In the genomic region with DNA sequence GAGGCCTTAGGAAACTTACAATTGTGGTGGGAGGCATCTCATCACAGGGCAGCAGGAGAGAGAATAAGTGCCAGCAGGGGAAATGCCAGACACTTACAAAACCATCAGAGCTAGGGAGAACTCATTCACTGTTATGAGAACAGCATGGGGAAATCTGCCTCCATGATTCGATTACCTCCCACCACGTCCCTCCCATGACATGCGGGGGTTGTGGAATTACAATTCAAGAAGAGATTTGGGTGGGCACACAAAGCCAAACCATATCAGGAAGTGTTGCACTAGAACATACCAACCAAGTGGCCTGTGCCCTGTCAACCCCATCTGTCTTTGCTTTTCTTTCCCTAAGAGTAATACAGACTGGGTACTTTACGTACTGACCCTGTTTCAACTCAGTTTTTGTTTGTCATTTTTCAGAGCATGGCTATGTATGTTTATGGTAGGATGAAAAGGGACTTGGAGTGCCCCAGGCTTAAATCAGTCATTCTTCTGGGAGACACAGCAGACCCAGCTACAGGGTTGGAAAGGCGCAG, we compare ENCODE assay signal across 17 cellular contexts. TPM values are rescaled to one million over a fixed set of nuclear protein-coding genes. Genes with fewer than 3 reads are reported as not detected.
DNase-seq lines count a peak whose midpoint lies in the region; ATAC-seq and TF ChIP-seq lines count a peak whose summit lies in the region.
"Had no signal": no experiment of that assay in that cellular context is flagged by ENCODE, and none has a peak within 500 bp of the region (broad histone marks: within the 10 kb centered on the region; RNA-seq: fewer than 3 reads in every experiment).

No MANE protein-coding gene starts in this region.

- CTCF ChIA-PET in activated CD8-positive, alpha-beta T cell treated with anti-CD3 and anti-CD28 coated beads, Interleukin-2, amount 10 ng/mL, durations not matched to agents 7 days and 5 days (lab: Charles Lee): no interaction called here
- CTCF ChIA-PET in activated CD8-positive, alpha-beta T cell treated with anti-CD3 and anti-CD28 coated beads for 36 hours (lab: Charles Lee): no interaction called here
- CTCF ChIA-PET in naive thymus-derived CD4-positive, alpha-beta T cell (lab: Charles Lee): no interaction called here

- TF ChIP-seq POLR2A in sigmoid colon (IDR thresholded peaks at IDR 0.05): no peak

- POLR2A ChIA-PET in activated CD8-positive, alpha-beta T cell treated with anti-CD3 and anti-CD28 coated beads, Interleukin-2, amount 10 ng/mL, durations not matched to agents 7 days and 5 days (lab: Charles Lee): no interaction called here
- POLR2A ChIA-PET in activated CD8-positive, alpha-beta T cell treated with anti-CD3 and anti-CD28 coated beads for 36 hours (lab: Charles Lee): no interaction called here
- POLR2A ChIA-PET in naive thymus-derived CD4-positive, alpha-beta T cell (lab: Charles Lee): no interaction called here

- peaks cover 22% of the 10 kb centered on the region for H3K36me3 Mint-ChIP-seq in activated CD8-positive, alpha-beta T cell treated with anti-CD3 and anti-CD28 coated beads, Interleukin-2, amount 10 ng/mL, durations not matched to agents 7 days and 5 days (ENCODE audit: low read depth)
- no peaks in the 10 kb centered on the region for H3K36me3 Mint-ChIP-seq in activated CD8-positive, alpha-beta T cell treated with anti-CD3 and anti-CD28 coated beads for 36 hours (ENCODE audit: low read depth)
- H3K36me3 Mint-ChIP-seq in naive thymus-derived CD4-positive, alpha-beta T cell: peaks cover 3 to 29% (median 11%) of the 10 kb centered on the region in 5 donors

- peaks cover 59% of the 10 kb centered on the region for H3K4me1 Mint-ChIP-seq in activated CD8-positive, alpha-beta T cell treated with anti-CD3 and anti-CD28 coated beads, Interleukin-2, amount 10 ng/mL, durations not matched to agents 7 days and 5 days (ENCODE audit: low read depth)
- peaks cover 13% of the 10 kb centered on the region for H3K4me1 Mint-ChIP-seq in activated CD8-positive, alpha-beta T cell treated with anti-CD3 and anti-CD28 coated beads for 36 hours (ENCODE audit: low read depth)
- H3K4me1 Mint-ChIP-seq in naive thymus-derived CD4-positive, alpha-beta T cell: peaks cover 13 to 62% (median 27%) of the 10 kb centered on the region in 7 donors

- no peak for DNase-seq in activated CD8-positive, alpha-beta T cell treated with anti-CD3 and anti-CD28 coated beads, Interleukin-2, amount 10 ng/mL, durations not matched to agents 7 days and 5 days
- DNase-seq in activated CD8-positive, alpha-beta T cell treated with anti-CD3 and anti-CD28 coated beads for 36 hours: no peak
- DNase-seq in lower lobe of right lung (no peak), sigmoid colon (no peak), upper lobe of right lung (no peak)
- DNase-seq in naive thymus-derived CD4-positive, alpha-beta T cell: no peak
- DNase-seq: 8988T, C1 segment of cervical spinal cord, HFFc6, NCI-H1105 treated with DMSO at 0.1 percent for 48 hours, NCI-H187, NCI-H2171, NCI-H446, NCI-H69, SHP77 had no signal

- H3K4me3 Mint-ChIP-seq in activated CD8-positive, alpha-beta T cell treated with anti-CD3 and anti-CD28 coated beads, Interleukin-2, amount 10 ng/mL, durations not matched to agents 7 days and 5 days: no peak overlapping the region
- no peak overlapping the region for H3K4me3 Mint-ChIP-seq in activated CD8-positive, alpha-beta T cell treated with anti-CD3 and anti-CD28 coated beads for 36 hours
- H3K4me3 Mint-ChIP-seq in naive thymus-derived CD4-positive, alpha-beta T cell: no peak overlapping the region
- H3K4me3 Mint-ChIP-seq: HFFc6 had no signal

- no peak overlapping the region for H3K27ac ChIP-seq in lower lobe of right lung
- H3K27ac ChIP-seq in sigmoid colon: peak overlapping the region in 3 of 4 donors; percentile 76 to 88 (median 87)
- H3K27ac ChIP-seq in upper lobe of right lung: no peak overlapping the region
- H3K27ac ChIP-seq in naive thymus-derived CD4-positive, alpha-beta T cell (ENCODE audit: low read depth, low read length): no peak overlapping the region

- peak overlapping the region; percentile 32 for H3K27ac Mint-ChIP-seq in activated CD8-positive, alpha-beta T cell treated with anti-CD3 and anti-CD28 coated beads, Interleukin-2, amount 10 ng/mL, durations not matched to agents 7 days and 5 days
- H3K27ac Mint-ChIP-seq in activated CD8-positive, alpha-beta T cell treated with anti-CD3 and anti-CD28 coated beads for 36 hours: no peak overlapping the region
- peak overlapping the region in 1 of 9 donors; percentile 5 for H3K27ac Mint-ChIP-seq in naive thymus-derived CD4-positive, alpha-beta T cell
- H3K27ac Mint-ChIP-seq: HFFc6 had no signal

- no peak for TF ChIP-seq CTCF in activated CD8-positive, alpha-beta T cell treated with anti-CD3 and anti-CD28 coated beads for 36 hours (IDR thresholded peaks at IDR 0.05)
- TF ChIP-seq CTCF in lower lobe of right lung (IDR thresholded peaks at IDR 0.05): no peak
- no peak for TF ChIP-seq CTCF in sigmoid colon (IDR thresholded peaks at IDR 0.05)
- TF ChIP-seq CTCF in upper lobe of right lung (IDR thresholded peaks at IDR 0.05): no peak

- H3K36me3 ChIP-seq in lower lobe of right lung (no peaks in the 10 kb centered on the region), sigmoid colon (peaks cover 4 to 80% (median 25%) of the 10 kb centered on the region in 4 donors), upper lobe of right lung (no peaks in the 10 kb centered on the region)
- no peaks in the 10 kb centered on the region for H3K36me3 ChIP-seq in naive thymus-derived CD4-positive, alpha-beta T cell (ENCODE audit: control insufficient read depth in 2 of 3, insufficient read depth in 3 of 3, low read length in 3 of 3)

- H3K9me3 ChIP-seq in lower lobe of right lung (no peaks in the 10 kb centered on the region), sigmoid colon (peaks cover 0 to 9% (median 0%) of the 10 kb centered on the region in 4 donors), upper lobe of right lung (no peaks in the 10 kb centered on the region)
- H3K9me3 ChIP-seq in naive thymus-derived CD4-positive, alpha-beta T cell (ENCODE audit: control insufficient read depth in 2 of 3, low read length in 3 of 3): no peaks in the 10 kb centered on the region

- no peak overlapping the region for H3K4me3 ChIP-seq in lower lobe of right lung
- H3K4me3 ChIP-seq in sigmoid colon: no peak overlapping the region
- H3K4me3 ChIP-seq in upper lobe of right lung: no peak overlapping the region
- no peak overlapping the region for H3K4me3 ChIP-seq in naive thymus-derived CD4-positive, alpha-beta T cell (ENCODE audit: low read length)

- intact Hi-C loops in activated CD8-positive, alpha-beta T cell treated with anti-CD3 and anti-CD28 coated beads for 36 hours (cut with micrococcal nuclease): no loop called here
- intact Hi-C loops in lower lobe of right lung (cut with DNase I) (no loop called here), sigmoid colon (cut with DNase I) (no loop called here), upper lobe of right lung (cut with DNase I) (no loop called here)
- intact Hi-C loops in naive thymus-derived CD4-positive, alpha-beta T cell (cut with micrococcal nuclease): no loop called here

- H3K4me1 ChIP-seq in lower lobe of right lung (peaks cover 13% of the 10 kb centered on the region), sigmoid colon (peaks cover 0 to 34% (median 22%) of the 10 kb centered on the region in 4 donors), upper lobe of right lung (peaks cover 4% of the 10 kb centered on the region)
- H3K4me1 ChIP-seq in naive thymus-derived CD4-positive, alpha-beta T cell (ENCODE audit: control insufficient read depth in 2 of 2, insufficient read depth in 2 of 2, low read length in 2 of 2): peaks cover 0 to 9% of the 10 kb centered on the region in 2 donors

- H3K27me3 ChIP-seq in lower lobe of right lung (ENCODE audit: low read depth): no peaks in the 10 kb centered on the region
- H3K27me3 ChIP-seq in sigmoid colon: no peaks in the 10 kb centered on the region
- H3K27me3 ChIP-seq in upper lobe of right lung: no peaks in the 10 kb centered on the region
- H3K27me3 ChIP-seq in naive thymus-derived CD4-positive, alpha-beta T cell (ENCODE audit: control insufficient read depth in 2 of 2, insufficient read depth in 2 of 2, low read length in 2 of 2): no peaks in the 10 kb centered on the region

- H3K27me3 Mint-ChIP-seq in activated CD8-positive, alpha-beta T cell treated with anti-CD3 and anti-CD28 coated beads, Interleukin-2, amount 10 ng/mL, durations not matched to agents 7 days and 5 days (ENCODE audit: low read depth): no peaks in the 10 kb centered on the region
- no peaks in the 10 kb centered on the region for H3K27me3 Mint-ChIP-seq in activated CD8-positive, alpha-beta T cell treated with anti-CD3 and anti-CD28 coated beads for 36 hours
- no peaks in the 10 kb centered on the region for H3K27me3 Mint-ChIP-seq in naive thymus-derived CD4-positive, alpha-beta T cell

- no peak for ATAC-seq in activated CD8-positive, alpha-beta T cell treated with anti-CD3 and anti-CD28 coated beads, Interleukin-2, amount 10 ng/mL, durations not matched to agents 7 days and 5 days
- ATAC-seq in activated CD8-positive, alpha-beta T cell treated with anti-CD3 and anti-CD28 coated beads for 36 hours: no peak
- ATAC-seq in lower lobe of right lung (peak; percentile 29 to 57), upper lobe of right lung (peak; percentile 76), GM19035 (IDR thresholded peaks at IDR 0.05; ENCODE audit: unreplicated experiment) (no peak), HG03521 (IDR thresholded peaks at IDR 0.05; ENCODE audit: unreplicated experiment) (no peak)
- no peak for ATAC-seq in naive thymus-derived CD4-positive, alpha-beta T cell

- peak; percentile 11 to 97 (median 86) for TF ChIP-seq EP300 in sigmoid colon (IDR thresholded peaks at IDR 0.05)

- WGBS in sigmoid colon, 2 donors: 89 to 91% methylated on average over 5 of the region's 5 CpGs

- H3K9me3 Mint-ChIP-seq in activated CD8-positive, alpha-beta T cell treated with anti-CD3 and anti-CD28 coated beads, Interleukin-2, amount 10 ng/mL, durations not matched to agents 7 days and 5 days (ENCODE audit: insufficient read depth): peaks cover 21% of the 10 kb centered on the region
- peaks cover 4% of the 10 kb centered on the region for H3K9me3 Mint-ChIP-seq in activated CD8-positive, alpha-beta T cell treated with anti-CD3 and anti-CD28 coated beads for 36 hours
- H3K9me3 Mint-ChIP-seq in naive thymus-derived CD4-positive, alpha-beta T cell: peaks cover 2 to 20% (median 12%) of the 10 kb centered on the region in 11 donors

RNA-seq across cellular contexts. Expression of gene TGFBR1, which starts 58.3 kb away (rescaled TPM):
- total RNA-seq in activated CD8-positive, alpha-beta T cell treated with anti-CD3 and anti-CD28 coated beads, Interleukin-2, amount 10 ng/mL, durations not matched to agents 7 days and 5 days: 10 to 100 TPM; 90.1 to 90.9 TPM
- total RNA-seq in activated CD8-positive, alpha-beta T cell treated with anti-CD3 and anti-CD28 coated beads for 36 hours: 10 to 100 TPM; 34.3 to 36.5 TPM
- total RNA-seq in lower lobe of right lung: 78.8 TPM
- total RNA-seq in sigmoid colon: 10 to 100 TPM; 48.4 to 84.3 (median 62.5) TPM
- polyA plus RNA-seq in sigmoid colon: 1 to 10 TPM; 3.9 to 8.5 (median 4.2) TPM
- total RNA-seq in upper lobe of right lung: 72.0 TPM
- total RNA-seq in naive thymus-derived CD4-positive, alpha-beta T cell: 10 to 100 TPM; 20.6 to 95.5 (median 29.5) TPM
- polyA plus RNA-seq in naive thymus-derived CD4-positive, alpha-beta T cell: 10 to 100 TPM; 18.3 to 22.0 TPM

Comparison
In these comparisons a context has a peak if more than half of its experiments do, and no peak if none do; other contexts are left out.
1. ATAC-seq: peak in lower lobe of right lung (2 of 2) and upper lobe of right lung (single experiment); none in activated CD8-positive, alpha-beta T cell treated with anti-CD3 and anti-CD28 coated beads, Interleukin-2, amount 10 ng/mL, durations not matched to agents 7 days and 5 days (single experiment), activated CD8-positive, alpha-beta T cell treated with anti-CD3 and anti-CD28 coated beads for 36 hours (single experiment), GM19035 (single experiment), HG03521 (single experiment) and naive thymus-derived CD4-positive, alpha-beta T cell (single experiment).
2. H3K27ac ChIP-seq: peak in sigmoid colon (3 of 4); none in lower lobe of right lung (single experiment), upper lobe of right lung (single experiment) and naive thymus-derived CD4-positive, alpha-beta T cell (single experiment).